ENCODE assay signal across 16 cellular contexts in genomic region chr12:67239061-67239460, GRCh38.
DNase-seq lines count a peak whose midpoint lies in the region; ATAC-seq and TF ChIP-seq lines count a peak whose summit lies in the region.
"Had no signal": no experiment of that assay in that cellular context is flagged by ENCODE, and none has a peak within 500 bp of the region (broad histone marks: within the 10 kb centered on the region; RNA-seq: fewer than 3 reads in every experiment).

No MANE protein-coding gene starts in this region.

- no peak for TF ChIP-seq POLR2A in erythroblast (IDR thresholded peaks at IDR 0.05; ENCODE audit: low read length)

- no peaks in the 10 kb centered on the region for H3K36me3 ChIP-seq in adipocyte (ENCODE audit: control insufficient read depth, insufficient read depth, low read length, severe bottlenecking)

- H3K9me3 ChIP-seq in adipocyte (ENCODE audit: control insufficient read depth, low read length): peaks cover 11% of the 10 kb centered on the region

- no peak overlapping the region for H3K9ac ChIP-seq in adipocyte (ENCODE audit: low read length)

- H3K4me3 ChIP-seq in adipocyte (ENCODE audit: low read length): no peak overlapping the region

- peak; percentile 34 for DNase-seq in EL
- peak; percentile 6 for DNase-seq in adipocyte (ENCODE audit: low read depth)
- peak; percentile 1 for DNase-seq in fibroblast of peridontal ligament (ENCODE audit: extremely low read depth)
- peak; percentile 24 for DNase-seq in kidney tubule cell (ENCODE audit: low spot score)
- DNase-seq in activated gamma-delta T cell treated with Interleukin-2 at 50 U/mL for 16 hours: no peak
- DNase-seq in inferior parietal cortex (ENCODE audit: extremely low spot score): no peak
- DNase-seq in erythroblast (lab: John Stamatoyannopoulos, UW): no peak
- DNase-seq: AML-193, GDM1, H9, NCI-H1694 treated with DMSO at 0.1 percent for 48 hours, NCI-H510A treated with DMSO at 0.1 percent for 48 hours, RPMI8226, SIG-M5 had no signal

- H3K27me3 ChIP-seq in adipocyte (replicated peaks; ENCODE audit: control insufficient read depth, insufficient read depth, low read length): no peaks in the 10 kb centered on the region

- no peak for ATAC-seq in HG03025 (IDR thresholded peaks at IDR 0.05; ENCODE audit: low FRiP score, unreplicated experiment)
- ATAC-seq: SK-N-SH treated with all-trans-retinoic acid at 6 μM for 48 hours had no signal

- peaks cover 5% of the 10 kb centered on the region for H3K4me1 ChIP-seq in adipocyte (ENCODE audit: control insufficient read depth, insufficient read depth, low read length)

Comparison
In these comparisons a context has a peak if more than half of its experiments do, and no peak if none do; other contexts are left out.
1. DNase-seq: peak in EL (single experiment), adipocyte (single experiment), fibroblast of peridontal ligament (single experiment) and kidney tubule cell (single experiment); none in activated gamma-delta T cell treated with Interleukin-2 at 50 U/mL for 16 hours (single experiment), inferior parietal cortex (single experiment) and erythroblast (0 of 2).